1 cellular context compared by ENCODE assay signal in the genomic region with DNA sequence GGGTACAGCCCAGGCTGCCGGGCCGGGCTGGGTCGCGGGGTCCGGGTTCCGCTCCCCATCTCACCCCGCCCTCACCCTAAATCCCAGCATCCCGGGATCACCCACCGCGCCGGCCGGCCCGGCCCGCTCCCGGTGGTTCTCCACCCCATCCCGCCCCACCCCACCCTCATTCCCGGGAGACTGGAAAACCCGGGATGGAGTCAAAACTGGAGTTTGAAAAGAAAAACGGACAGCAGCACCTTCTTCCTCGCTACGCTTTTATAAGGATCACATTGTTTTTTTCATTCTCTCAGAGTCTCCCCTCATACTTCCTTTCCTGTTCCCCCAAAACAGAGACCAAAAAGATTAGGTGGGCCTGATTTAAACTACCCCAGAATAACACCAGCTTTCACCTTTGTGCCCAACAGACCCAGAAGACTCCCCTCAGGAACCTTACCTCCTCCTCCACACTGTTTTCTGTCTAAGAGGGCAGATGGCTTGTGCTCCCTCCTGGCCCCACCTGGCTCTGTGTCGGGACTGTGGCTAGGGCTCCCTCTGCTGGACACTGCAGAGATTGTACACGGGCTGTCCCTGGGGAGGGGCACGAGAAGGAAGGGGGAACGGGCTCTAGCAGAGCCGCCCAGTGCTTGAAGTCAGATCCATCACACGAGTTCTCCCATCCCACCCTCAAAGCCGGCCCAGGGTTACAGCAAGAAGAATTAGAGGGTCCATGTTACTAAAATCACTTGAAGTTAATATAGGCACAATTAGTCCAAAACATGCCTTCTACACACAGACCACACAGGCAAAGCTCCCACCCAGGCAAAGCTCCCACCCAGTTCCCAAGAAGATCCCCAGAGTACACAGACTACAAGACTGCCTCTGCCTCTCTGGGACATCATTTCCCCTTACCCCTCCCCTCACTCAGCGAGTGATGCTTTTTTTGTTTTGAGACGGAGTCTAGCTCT.
A peak's percentile ranks its signal among the peaks of the same experiment; 100 is the strongest.
TF ChIP-seq lines count a peak whose summit lies in the region.

No MANE protein-coding gene starts in this region.

TF ChIP-seq in K562, 482 proteins besides CTCF, POLR2A, EP300 and RAD21 (continued from another document and continues in another):
- TF ChIP-seq, protein P1, sequence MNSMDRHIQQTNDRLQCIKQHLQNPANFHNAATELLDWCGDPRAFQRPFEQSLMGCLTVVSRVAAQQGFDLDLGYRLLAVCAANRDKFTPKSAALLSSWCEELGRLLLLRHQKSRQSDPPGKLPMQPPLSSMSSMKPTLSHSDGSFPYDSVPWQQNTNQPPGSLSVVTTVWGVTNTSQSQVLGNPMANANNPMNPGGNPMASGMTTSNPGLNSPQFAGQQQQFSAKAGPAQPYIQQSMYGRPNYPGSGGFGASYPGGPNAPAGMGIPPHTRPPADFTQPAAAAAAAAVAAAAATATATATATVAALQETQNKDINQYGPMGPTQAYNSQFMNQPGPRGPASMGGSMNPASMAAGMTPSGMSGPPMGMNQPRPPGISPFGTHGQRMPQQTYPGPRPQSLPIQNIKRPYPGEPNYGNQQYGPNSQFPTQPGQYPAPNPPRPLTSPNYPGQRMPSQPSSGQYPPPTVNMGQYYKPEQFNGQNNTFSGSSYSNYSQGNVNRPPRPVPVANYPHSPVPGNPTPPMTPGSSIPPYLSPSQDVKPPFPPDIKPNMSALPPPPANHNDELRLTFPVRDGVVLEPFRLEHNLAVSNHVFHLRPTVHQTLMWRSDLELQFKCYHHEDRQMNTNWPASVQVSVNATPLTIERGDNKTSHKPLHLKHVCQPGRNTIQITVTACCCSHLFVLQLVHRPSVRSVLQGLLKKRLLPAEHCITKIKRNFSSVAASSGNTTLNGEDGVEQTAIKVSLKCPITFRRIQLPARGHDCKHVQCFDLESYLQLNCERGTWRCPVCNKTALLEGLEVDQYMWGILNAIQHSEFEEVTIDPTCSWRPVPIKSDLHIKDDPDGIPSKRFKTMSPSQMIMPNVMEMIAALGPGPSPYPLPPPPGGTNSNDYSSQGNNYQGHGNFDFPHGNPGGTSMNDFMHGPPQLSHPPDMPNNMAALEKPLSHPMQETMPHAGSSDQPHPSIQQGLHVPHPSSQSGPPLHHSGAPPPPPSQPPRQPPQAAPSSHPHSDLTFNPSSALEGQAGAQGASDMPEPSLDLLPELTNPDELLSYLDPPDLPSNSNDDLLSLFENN (IDR thresholded peaks at IDR 0.05; ENCODE audit: low read depth in 2 of 2, low read length in 2 of 2) = no peak
- TF ChIP-seq HSF4 (CRISPR knock-in tag; IDR thresholded peaks at IDR 0.05; ENCODE audit: borderline replicate concordance) (no peak), SREBF2 (CRISPR knock-in tag; IDR thresholded peaks at IDR 0.05) (no peak), SIN3A (IDR thresholded peaks at IDR 0.05; ENCODE audit: borderline replicate concordance in 2 of 2, control insufficient read depth in 1 of 2, low read depth in 2 of 2, low read length in 2 of 2) (peak in 1 of 2 experiments; percentile 77; a peak in 1 of 4 replicates), ZNF175 (CRISPR knock-in tag; IDR thresholded peaks at IDR 0.05; ENCODE audit: low read depth) (0 out of 2 replicates have a peak, but pooled peaks have one; percentile 36), TAF9B (IDR thresholded peaks at IDR 0.05; ENCODE audit: partially characterized antibody) (no peak), HDAC6 (IDR thresholded peaks at IDR 0.05; ENCODE audit: low read depth, low read length) (no peak), CBX3 (IDR thresholded peaks at IDR 0.05; ENCODE audit: borderline replicate concordance in 1 of 2, low read length in 2 of 2) (peak in 1 of 2 experiments; percentile 81; a peak in 2 of 3 replicates), SIN3B (IDR thresholded peaks at IDR 0.05; ENCODE audit: low read depth) (no peak), TAF1 (IDR thresholded peaks at IDR 0.05; ENCODE audit: control insufficient read depth, extremely low read depth, insufficient read depth, low read length, severe bottlenecking) (peak; percentile 46), POLR3G (IDR thresholded peaks at IDR 0.05; ENCODE audit: extremely low read depth, insufficient read length, insufficient replicate concordance) (no peak), BMI1 (IDR thresholded peaks at IDR 0.05; ENCODE audit: low read length) (no peak), CHD7 (IDR thresholded peaks at IDR 0.05; ENCODE audit: low read depth, low read length) (no peak), RB1 (IDR thresholded peaks at IDR 0.05; ENCODE audit: low read depth) (peak; percentile 68; the same call in 1 of the 2 replicates), HNRNPH1 (optimal IDR thresholded peaks at IDR 0.05; ENCODE audit: low read depth, low read length) (no peak), ARNT (IDR thresholded peaks at IDR 0.05) (peak; percentile 53 to 86; a peak in 2 of 4 replicates), RBFOX2 (IDR thresholded peaks at IDR 0.05; ENCODE audit: low read depth, low read length) (peak; percentile 51; the same call in 1 of the 2 replicates), ZNF124 (CRISPR knock-in tag; IDR thresholded peaks at IDR 0.05) (no peak), NELFE (IDR thresholded peaks at IDR 0.05; ENCODE audit: insufficient read depth, insufficient read length) (no peak), PCBP2 (IDR thresholded peaks at IDR 0.05; ENCODE audit: low read depth, low read length, poor library complexity, severe bottlenecking) (no peak)
- TF ChIP-seq, protein P2, sequence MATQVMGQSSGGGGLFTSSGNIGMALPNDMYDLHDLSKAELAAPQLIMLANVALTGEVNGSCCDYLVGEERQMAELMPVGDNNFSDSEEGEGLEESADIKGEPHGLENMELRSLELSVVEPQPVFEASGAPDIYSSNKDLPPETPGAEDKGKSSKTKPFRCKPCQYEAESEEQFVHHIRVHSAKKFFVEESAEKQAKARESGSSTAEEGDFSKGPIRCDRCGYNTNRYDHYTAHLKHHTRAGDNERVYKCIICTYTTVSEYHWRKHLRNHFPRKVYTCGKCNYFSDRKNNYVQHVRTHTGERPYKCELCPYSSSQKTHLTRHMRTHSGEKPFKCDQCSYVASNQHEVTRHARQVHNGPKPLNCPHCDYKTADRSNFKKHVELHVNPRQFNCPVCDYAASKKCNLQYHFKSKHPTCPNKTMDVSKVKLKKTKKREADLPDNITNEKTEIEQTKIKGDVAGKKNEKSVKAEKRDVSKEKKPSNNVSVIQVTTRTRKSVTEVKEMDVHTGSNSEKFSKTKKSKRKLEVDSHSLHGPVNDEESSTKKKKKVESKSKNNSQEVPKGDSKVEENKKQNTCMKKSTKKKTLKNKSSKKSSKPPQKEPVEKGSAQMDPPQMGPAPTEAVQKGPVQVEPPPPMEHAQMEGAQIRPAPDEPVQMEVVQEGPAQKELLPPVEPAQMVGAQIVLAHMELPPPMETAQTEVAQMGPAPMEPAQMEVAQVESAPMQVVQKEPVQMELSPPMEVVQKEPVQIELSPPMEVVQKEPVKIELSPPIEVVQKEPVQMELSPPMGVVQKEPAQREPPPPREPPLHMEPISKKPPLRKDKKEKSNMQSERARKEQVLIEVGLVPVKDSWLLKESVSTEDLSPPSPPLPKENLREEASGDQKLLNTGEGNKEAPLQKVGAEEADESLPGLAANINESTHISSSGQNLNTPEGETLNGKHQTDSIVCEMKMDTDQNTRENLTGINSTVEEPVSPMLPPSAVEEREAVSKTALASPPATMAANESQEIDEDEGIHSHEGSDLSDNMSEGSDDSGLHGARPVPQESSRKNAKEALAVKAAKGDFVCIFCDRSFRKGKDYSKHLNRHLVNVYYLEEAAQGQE (CRISPR knock-in tag; IDR thresholded peaks at IDR 0.05; ENCODE audit: low read depth) = no peak
- TF ChIP-seq, protein P3, sequence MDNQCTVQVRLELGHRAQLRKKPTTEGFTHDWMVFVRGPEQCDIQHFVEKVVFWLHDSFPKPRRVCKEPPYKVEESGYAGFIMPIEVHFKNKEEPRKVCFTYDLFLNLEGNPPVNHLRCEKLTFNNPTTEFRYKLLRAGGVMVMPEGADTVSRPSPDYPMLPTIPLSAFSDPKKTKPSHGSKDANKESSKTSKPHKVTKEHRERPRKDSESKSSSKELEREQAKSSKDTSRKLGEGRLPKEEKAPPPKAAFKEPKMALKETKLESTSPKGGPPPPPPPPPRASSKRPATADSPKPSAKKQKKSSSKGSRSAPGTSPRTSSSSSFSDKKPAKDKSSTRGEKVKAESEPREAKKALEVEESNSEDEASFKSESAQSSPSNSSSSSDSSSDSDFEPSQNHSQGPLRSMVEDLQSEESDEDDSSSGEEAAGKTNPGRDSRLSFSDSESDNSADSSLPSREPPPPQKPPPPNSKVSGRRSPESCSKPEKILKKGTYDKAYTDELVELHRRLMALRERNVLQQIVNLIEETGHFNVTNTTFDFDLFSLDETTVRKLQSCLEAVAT (IDR thresholded peaks at IDR 0.05) = peak in 1 of 2 experiments; percentile 21; a peak in 1 of 4 replicates
- TF ChIP-seq, protein P4, sequence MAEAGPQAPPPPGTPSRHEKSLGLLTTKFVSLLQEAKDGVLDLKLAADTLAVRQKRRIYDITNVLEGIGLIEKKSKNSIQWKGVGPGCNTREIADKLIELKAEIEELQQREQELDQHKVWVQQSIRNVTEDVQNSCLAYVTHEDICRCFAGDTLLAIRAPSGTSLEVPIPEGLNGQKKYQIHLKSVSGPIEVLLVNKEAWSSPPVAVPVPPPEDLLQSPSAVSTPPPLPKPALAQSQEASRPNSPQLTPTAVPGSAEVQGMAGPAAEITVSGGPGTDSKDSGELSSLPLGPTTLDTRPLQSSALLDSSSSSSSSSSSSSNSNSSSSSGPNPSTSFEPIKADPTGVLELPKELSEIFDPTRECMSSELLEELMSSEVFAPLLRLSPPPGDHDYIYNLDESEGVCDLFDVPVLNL (CRISPR knock-in tag; IDR thresholded peaks at IDR 0.05; ENCODE audit: low read depth) = no peak
- TF ChIP-seq, protein P5, sequence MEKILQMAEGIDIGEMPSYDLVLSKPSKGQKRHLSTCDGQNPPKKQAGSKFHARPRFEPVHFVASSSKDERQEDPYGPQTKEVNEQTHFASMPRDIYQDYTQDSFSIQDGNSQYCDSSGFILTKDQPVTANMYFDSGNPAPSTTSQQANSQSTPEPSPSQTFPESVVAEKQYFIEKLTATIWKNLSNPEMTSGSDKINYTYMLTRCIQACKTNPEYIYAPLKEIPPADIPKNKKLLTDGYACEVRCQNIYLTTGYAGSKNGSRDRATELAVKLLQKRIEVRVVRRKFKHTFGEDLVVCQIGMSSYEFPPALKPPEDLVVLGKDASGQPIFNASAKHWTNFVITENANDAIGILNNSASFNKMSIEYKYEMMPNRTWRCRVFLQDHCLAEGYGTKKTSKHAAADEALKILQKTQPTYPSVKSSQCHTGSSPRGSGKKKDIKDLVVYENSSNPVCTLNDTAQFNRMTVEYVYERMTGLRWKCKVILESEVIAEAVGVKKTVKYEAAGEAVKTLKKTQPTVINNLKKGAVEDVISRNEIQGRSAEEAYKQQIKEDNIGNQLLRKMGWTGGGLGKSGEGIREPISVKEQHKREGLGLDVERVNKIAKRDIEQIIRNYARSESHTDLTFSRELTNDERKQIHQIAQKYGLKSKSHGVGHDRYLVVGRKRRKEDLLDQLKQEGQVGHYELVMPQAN (IDR thresholded peaks at IDR 0.05; ENCODE audit: borderline replicate concordance) = peak; percentile 55; the same call in 1 of the 2 replicates
